Comparison of ENCODE assay signal across 8 cellular contexts in the genomic region with DNA sequence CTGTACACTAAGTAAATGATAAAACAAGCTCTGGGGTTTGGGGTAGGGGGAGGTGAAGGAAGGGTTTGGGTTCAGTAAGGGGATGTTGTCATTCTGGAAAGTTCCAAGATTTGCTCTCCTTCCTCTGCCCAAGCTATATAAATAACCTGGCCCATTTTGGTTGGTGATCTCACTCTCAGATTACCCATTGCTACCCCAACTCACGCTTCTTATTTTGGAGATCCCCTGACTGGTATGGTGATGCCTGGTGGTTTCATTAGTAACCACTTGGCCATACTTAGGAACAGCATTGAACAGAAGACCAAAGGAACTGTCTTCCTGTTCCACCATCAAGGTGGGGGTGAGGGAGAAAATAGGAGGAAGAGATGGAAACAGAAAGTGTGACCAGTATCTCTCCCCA.
"Had no signal": no experiment of that assay in that cellular context is flagged by ENCODE, and none has a peak within 500 bp of the region (broad histone marks: within the 10 kb centered on the region; RNA-seq: fewer than 3 reads in every experiment).

No MANE protein-coding gene starts in this region.

- H3K4me3 ChIP-seq: GM23338 had no signal

- H3K27ac ChIP-seq: HL-60 had no signal

- DNase-seq: H9, HFFc6, KBM-7 had no signal

- H3K4me3 Mint-ChIP-seq: GM23338, H9, HFFc6 had no signal

- H3K4me2 ChIP-seq: GM23338 had no signal

- ATAC-seq: GM23338, HCT116, HepG2 had no signal

- H3K27me3 Mint-ChIP-seq: IgD-negative memory B cell had no signal

- H3K9me3 Mint-ChIP-seq: H9, HFFc6 had no signal

- H2AFZ ChIP-seq: GM23338 had no signal

- H3K27ac Mint-ChIP-seq: GM23338, H9, HFFc6, IgD-negative memory B cell had no signal

- H3K4me1 Mint-ChIP-seq: GM23338, H9, IgD-negative memory B cell had no signal

- H3K36me3 Mint-ChIP-seq: IgD-negative memory B cell had no signal
